Comparison of ENCODE assay signal across 19 cellular contexts in the genomic region with DNA sequence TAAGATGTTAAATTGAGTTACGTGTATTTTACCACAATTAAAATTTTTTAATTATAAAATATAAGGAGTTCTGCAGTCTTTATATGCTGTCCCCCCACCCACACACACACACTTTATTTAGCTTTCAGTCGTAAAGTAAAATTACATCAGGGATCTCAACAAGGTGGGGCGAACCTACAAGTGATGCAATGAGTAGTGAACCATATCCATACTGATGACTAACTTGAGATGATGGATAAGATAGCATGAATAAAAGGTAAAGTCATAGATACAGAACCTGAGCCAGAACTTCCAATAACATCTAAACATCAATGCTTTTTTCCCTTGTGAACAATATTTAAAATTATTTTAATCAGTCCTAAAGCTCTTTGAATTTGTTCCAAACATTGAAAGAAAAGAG.
"Had no signal": no experiment of that assay in that cellular context is flagged by ENCODE, and none has a peak within 500 bp of the region (broad histone marks: within the 10 kb centered on the region; RNA-seq: fewer than 3 reads in every experiment).

No MANE protein-coding gene starts in this region.

- FAIRE-seq: endometrium had no signal

- H3K9me3 ChIP-seq: right atrium auricular region, sigmoid colon, testis, transverse colon had no signal

- H3K4me1 ChIP-seq: foreskin keratinocyte, right atrium auricular region, testis, transverse colon had no signal

- H3K27me3 Mint-ChIP-seq: stimulated activated naive B cell treated with anti-CD40 and anti-IgM and Interleukin-4, amounts not matched to agents 10 μg/mL and 1 μg/mL and 100 μg/mL, for 72 hours; stimulated activated naive CD8-positive, alpha-beta T cell treated with anti-CD3 and anti-CD28 coated beads, Interleukin-15, amount 100 ng/mL, for 72 hours had no signal

- H3K4me3 Mint-ChIP-seq: natural killer cell; neural crest cell; stimulated activated naive B cell treated with anti-CD40 and anti-IgM and Interleukin-4, amounts not matched to agents 10 μg/mL and 1 μg/mL and 100 μg/mL, for 72 hours; stimulated activated naive CD8-positive, alpha-beta T cell treated with anti-CD3 and anti-CD28 coated beads, Interleukin-15, amount 100 ng/mL, for 72 hours had no signal

- H3K4me1 Mint-ChIP-seq: neural crest cell; stimulated activated naive CD8-positive, alpha-beta T cell treated with anti-CD3 and anti-CD28 coated beads, Interleukin-15, amount 100 ng/mL, for 72 hours had no signal

- H3K27ac ChIP-seq: foreskin keratinocyte, hepatocyte, right atrium auricular region, sigmoid colon, skin epidermis, testis, transverse colon had no signal

- H3K4me3 ChIP-seq: hepatocyte, right atrium auricular region, sigmoid colon, skin epidermis, testis, transverse colon had no signal

- ATAC-seq: foreskin keratinocyte; left lobe of liver; natural killer cell; stimulated activated naive B cell treated with anti-CD40 and anti-IgM and Interleukin-4, amounts not matched to agents 10 μg/mL and 1 μg/mL and 100 μg/mL, for 72 hours; stimulated activated naive CD8-positive, alpha-beta T cell treated with anti-CD3 and anti-CD28 coated beads, Interleukin-15, amount 100 ng/mL, for 72 hours had no signal

- DNase-seq: effector memory CD4-positive, alpha-beta T cell; head of caudate nucleus; kidney glomerular epithelial cell; natural killer cell; posterior cingulate gyrus; sigmoid colon; stimulated activated CD4-positive, alpha-beta T cell treated with anti-CD3 and anti-CD28 coated beads, Interleukin-2, amount 100 ng/mL, for 24 hours; stimulated activated CD4-positive, alpha-beta T cell treated with anti-CD3 and anti-CD28 coated beads, Interleukin-4, amount 100 ng/mL, for 4 hours; stimulated activated naive B cell treated with anti-CD40 and anti-IgM and Interleukin-4, amounts not matched to agents 10 μg/mL and 1 μg/mL and 100 μg/mL, for 72 hours; stimulated activated naive CD8-positive, alpha-beta T cell treated with anti-CD3 and anti-CD28 coated beads, Interleukin-15, amount 100 ng/mL, for 72 hours; testis; transverse colon had no signal

- H3K27me3 ChIP-seq: foreskin keratinocyte, hepatocyte, right atrium auricular region, sigmoid colon, testis, transverse colon had no signal

- H3K27ac Mint-ChIP-seq: natural killer cell; stimulated activated naive B cell treated with anti-CD40 and anti-IgM and Interleukin-4, amounts not matched to agents 10 μg/mL and 1 μg/mL and 100 μg/mL, for 72 hours; stimulated activated naive CD8-positive, alpha-beta T cell treated with anti-CD3 and anti-CD28 coated beads, Interleukin-15, amount 100 ng/mL, for 72 hours had no signal

- H3K4me2 ChIP-seq: hepatocyte had no signal

- H3K9me3 Mint-ChIP-seq: natural killer cell; neural crest cell; stimulated activated naive CD8-positive, alpha-beta T cell treated with anti-CD3 and anti-CD28 coated beads, Interleukin-15, amount 100 ng/mL, for 72 hours had no signal

- H2AFZ ChIP-seq: hepatocyte had no signal
